In the genomic region with DNA sequence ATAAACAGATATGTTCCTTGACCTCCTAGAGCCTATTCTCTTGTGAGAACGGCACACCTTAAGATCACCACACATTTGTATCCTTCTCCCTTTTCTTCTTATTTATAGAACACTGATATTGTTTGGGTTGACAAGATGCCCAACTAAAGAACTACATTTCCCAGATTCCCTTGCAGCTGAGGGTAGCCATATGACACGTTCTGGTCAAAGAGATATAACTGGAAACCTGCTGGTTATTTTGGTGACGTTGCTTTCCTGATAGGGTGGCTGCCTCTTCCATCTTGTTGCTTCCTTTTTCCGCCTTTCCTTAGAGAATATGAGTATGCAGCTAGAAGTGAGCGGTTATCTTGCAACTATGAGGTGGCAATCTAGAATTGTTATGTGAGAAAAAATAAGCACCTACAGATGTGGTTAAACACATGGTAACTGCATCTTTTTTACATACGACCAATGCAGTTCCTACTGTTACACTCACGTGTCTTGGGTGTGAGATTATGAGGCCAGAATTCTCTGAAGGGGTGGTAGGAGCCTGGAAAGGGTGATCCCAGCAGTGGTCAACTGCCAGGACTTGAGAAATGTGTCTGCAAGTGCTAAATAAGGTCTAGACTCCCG, we compare ENCODE assay signal across 1 cellular context.
TF ChIP-seq lines count a peak whose summit lies in the region.

No MANE protein-coding gene starts in this region.

TF ChIP-seq in GM12878, 131 proteins besides CTCF, POLR2A, EP300 and RAD21 (continued from another document):
- TF ChIP-seq, protein P1, sequence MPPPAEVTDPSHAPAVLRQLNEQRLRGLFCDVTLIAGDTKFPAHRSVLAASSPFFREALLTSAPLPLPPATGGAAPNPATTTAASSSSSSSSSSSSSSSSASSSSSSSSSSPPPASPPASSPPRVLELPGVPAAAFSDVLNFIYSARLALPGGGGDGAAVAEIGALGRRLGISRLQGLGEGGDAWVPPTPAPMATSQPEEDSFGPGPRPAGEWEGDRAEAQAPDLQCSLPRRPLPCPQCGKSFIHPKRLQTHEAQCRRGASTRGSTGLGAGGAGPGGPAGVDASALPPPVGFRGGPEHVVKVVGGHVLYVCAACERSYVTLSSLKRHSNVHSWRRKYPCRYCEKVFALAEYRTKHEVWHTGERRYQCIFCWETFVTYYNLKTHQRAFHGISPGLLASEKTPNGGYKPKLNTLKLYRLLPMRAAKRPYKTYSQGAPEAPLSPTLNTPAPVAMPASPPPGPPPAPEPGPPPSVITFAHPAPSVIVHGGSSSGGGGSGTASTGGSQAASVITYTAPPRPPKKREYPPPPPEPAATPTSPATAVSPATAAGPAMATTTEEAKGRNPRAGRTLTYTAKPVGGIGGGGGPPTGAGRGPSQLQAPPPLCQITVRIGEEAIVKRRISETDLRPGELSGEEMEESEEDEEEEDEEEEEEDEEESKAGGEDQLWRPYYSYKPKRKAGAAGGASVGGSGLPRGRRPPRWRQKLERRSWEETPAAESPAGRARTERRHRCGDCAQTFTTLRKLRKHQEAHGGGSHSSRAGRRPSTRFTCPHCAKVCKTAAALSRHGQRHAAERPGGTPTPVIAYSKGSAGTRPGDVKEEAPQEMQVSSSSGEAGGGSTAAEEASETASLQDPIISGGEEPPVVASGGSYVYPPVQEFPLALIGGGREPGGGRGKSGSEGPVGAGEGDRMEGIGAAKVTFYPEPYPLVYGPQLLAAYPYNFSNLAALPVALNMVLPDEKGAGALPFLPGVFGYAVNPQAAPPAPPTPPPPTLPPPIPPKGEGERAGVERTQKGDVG (CRISPR knock-in tag; IDR thresholded peaks at IDR 0.05): no peak
- TF ChIP-seq NR2C1 (IDR thresholded peaks at IDR 0.05) (no peak), MXI1 (IDR thresholded peaks at IDR 0.05; ENCODE audit: low read depth, low read length) (no peak), CREB1 (IDR thresholded peaks at IDR 0.05; ENCODE audit: low read depth) (peak; percentile 53)
- TF ChIP-seq, protein P2, sequence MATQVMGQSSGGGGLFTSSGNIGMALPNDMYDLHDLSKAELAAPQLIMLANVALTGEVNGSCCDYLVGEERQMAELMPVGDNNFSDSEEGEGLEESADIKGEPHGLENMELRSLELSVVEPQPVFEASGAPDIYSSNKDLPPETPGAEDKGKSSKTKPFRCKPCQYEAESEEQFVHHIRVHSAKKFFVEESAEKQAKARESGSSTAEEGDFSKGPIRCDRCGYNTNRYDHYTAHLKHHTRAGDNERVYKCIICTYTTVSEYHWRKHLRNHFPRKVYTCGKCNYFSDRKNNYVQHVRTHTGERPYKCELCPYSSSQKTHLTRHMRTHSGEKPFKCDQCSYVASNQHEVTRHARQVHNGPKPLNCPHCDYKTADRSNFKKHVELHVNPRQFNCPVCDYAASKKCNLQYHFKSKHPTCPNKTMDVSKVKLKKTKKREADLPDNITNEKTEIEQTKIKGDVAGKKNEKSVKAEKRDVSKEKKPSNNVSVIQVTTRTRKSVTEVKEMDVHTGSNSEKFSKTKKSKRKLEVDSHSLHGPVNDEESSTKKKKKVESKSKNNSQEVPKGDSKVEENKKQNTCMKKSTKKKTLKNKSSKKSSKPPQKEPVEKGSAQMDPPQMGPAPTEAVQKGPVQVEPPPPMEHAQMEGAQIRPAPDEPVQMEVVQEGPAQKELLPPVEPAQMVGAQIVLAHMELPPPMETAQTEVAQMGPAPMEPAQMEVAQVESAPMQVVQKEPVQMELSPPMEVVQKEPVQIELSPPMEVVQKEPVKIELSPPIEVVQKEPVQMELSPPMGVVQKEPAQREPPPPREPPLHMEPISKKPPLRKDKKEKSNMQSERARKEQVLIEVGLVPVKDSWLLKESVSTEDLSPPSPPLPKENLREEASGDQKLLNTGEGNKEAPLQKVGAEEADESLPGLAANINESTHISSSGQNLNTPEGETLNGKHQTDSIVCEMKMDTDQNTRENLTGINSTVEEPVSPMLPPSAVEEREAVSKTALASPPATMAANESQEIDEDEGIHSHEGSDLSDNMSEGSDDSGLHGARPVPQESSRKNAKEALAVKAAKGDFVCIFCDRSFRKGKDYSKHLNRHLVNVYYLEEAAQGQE (IDR thresholded peaks at IDR 0.05; ENCODE audit: low read depth, low read length): no peak
